In genomic region chr19:57302020-57302465, GRCh38 we compare ENCODE assay signal across 10 cellular contexts. TPM values are rescaled to one million over a fixed set of nuclear protein-coding genes. Genes with fewer than 3 reads are reported as not detected.
DNase-seq lines count a peak whose midpoint lies in the region; ATAC-seq and TF ChIP-seq lines count a peak whose summit lies in the region.
"Had no signal": no experiment of that assay in that cellular context is flagged by ENCODE, and none has a peak within 500 bp of the region (broad histone marks: within the 10 kb centered on the region; RNA-seq: fewer than 3 reads in every experiment).

No MANE protein-coding gene starts in this region.

- peaks cover 20% of the 10 kb centered on the region for H3K4me1 Mint-ChIP-seq in HFFc6 (ENCODE audit: low read depth)
- H3K4me1 Mint-ChIP-seq in naive thymus-derived CD8-positive, alpha-beta T cell, result peaks cover 6 to 12% (median 9%) of the 10 kb centered on the region in 4 donors

- no peaks in the 10 kb centered on the region for H3K9me3 ChIP-seq in adrenal gland (replicated peaks in 1 of 3)

- TF ChIP-seq CTCF in HFFc6 (IDR thresholded peaks at IDR 0.05), result peak; percentile 27; the same call in 1 of the 2 replicates
- no peak for TF ChIP-seq CTCF in adrenal gland (IDR thresholded peaks at IDR 0.05)

- intact Hi-C loops in adrenal gland (cut with DNase I), result no loop called here

- H3K36me3 Mint-ChIP-seq in HFFc6 (ENCODE audit: low read depth), result peaks cover 48% of the 10 kb centered on the region
- peaks cover 37 to 77% (median 75%) of the 10 kb centered on the region in 3 donors for H3K36me3 Mint-ChIP-seq in naive thymus-derived CD8-positive, alpha-beta T cell

- H3K4me1 ChIP-seq in adrenal gland (replicated peaks in 1 of 2), result peaks cover 12 to 13% of the 10 kb centered on the region in 2 donors

- DNase-seq in A172 (ENCODE audit: low spot score) (peak; percentile 96), HFFc6 (peak; percentile 94), adrenal gland (peak; percentile 69 to 94 (median 91)), hepatic stellate cell (ENCODE audit: low spot score) (peak; percentile 81), Ammon's horn (ENCODE audit: low spot score) (no peak), NCI-H1417 (lab: John Stamatoyannopoulos, UW) (no peak)
- DNase-seq in naive thymus-derived CD8-positive, alpha-beta T cell, result no peak
- DNase-seq: activated CD4-positive, alpha-beta T cell treated with anti-CD3 and anti-CD28 coated beads for 1 hour; CD4-positive, alpha-beta T cell had no signal

- POLR2A ChIA-PET in naive thymus-derived CD8-positive, alpha-beta T cell (lab: Charles Lee), result interaction anchor here (1.0 to 1.2 kb wide), 2 partner anchors 18 to 61 kb away, joined by 3 to 4 read pairs; partner anchors contain the start of genes ZNF543 and ZNF805

- peak overlapping the region; percentile 39; the same call in 1 of the 2 replicates for H3K4me3 Mint-ChIP-seq in HFFc6
- H3K4me3 Mint-ChIP-seq in naive thymus-derived CD8-positive, alpha-beta T cell, result no peak overlapping the region
- H3K4me3 Mint-ChIP-seq: CD4-positive, alpha-beta T cell had no signal

- H3K36me3 ChIP-seq in adrenal gland (replicated peaks in 1 of 2), result peaks cover 0 to 10% of the 10 kb centered on the region in 2 donors

- WGBS in adrenal gland, 4 donors, result 20 to 64% (median 51%) methylated on average over 1 of the region's 1 CpG

- H3K9me3 Mint-ChIP-seq in HFFc6, result no peaks in the 10 kb centered on the region
- H3K9me3 Mint-ChIP-seq in naive thymus-derived CD8-positive, alpha-beta T cell, result peaks cover 10 to 82% (median 27%) of the 10 kb centered on the region in 9 donors

- no peak for ATAC-seq in naive thymus-derived CD8-positive, alpha-beta T cell
- no peak for ATAC-seq in HG02973 (IDR thresholded peaks at IDR 0.05; ENCODE audit: unreplicated experiment)

- peak overlapping the region; percentile 91 for H3K27ac Mint-ChIP-seq in HFFc6
- H3K27ac Mint-ChIP-seq in naive thymus-derived CD8-positive, alpha-beta T cell, result no peak overlapping the region
- H3K27ac Mint-ChIP-seq: CD4-positive, alpha-beta T cell had no signal

- H3K27me3 Mint-ChIP-seq in HFFc6 (ENCODE audit: insufficient read depth), result no peaks in the 10 kb centered on the region; the same call in none of the 2 replicates
- H3K27me3 Mint-ChIP-seq in naive thymus-derived CD8-positive, alpha-beta T cell, result no peaks in the 10 kb centered on the region
- H3K27me3 Mint-ChIP-seq: CD4-positive, alpha-beta T cell had no signal

- peak in 1 of 2 donors; percentile 37 for TF ChIP-seq POLR2A in adrenal gland (IDR thresholded peaks at IDR 0.05)

- H3K27me3 ChIP-seq in adrenal gland, result no peaks in the 10 kb centered on the region

- H3K27ac ChIP-seq in adrenal gland, result peak overlapping the region in 4 of 5 donors; percentile 44 to 82 (median 48)

- H3K4me3 ChIP-seq in adrenal gland, result no peak overlapping the region

RNA-seq across cellular contexts. Expression of gene ZNF543, which starts 18.2 kb away (rescaled TPM):
- 15.8 and 16.6 TPM in 2 replicates for total RNA-seq in A172 (2014; rRNA removed; shearing (Covaris generic))
- 1 to 10 TPM; 4.6 to 5.2 (median 4.8) TPM for total RNA-seq in HFFc6 (2021; fragmentation: NEBNext Ultra II Directional; extraction: Animal tissue kit (Norgen Biotek cat#: 25700))
- 10 to 100 TPM in 4 of 8 donors, 1 to 10 TPM in 4; 7.2 to 17.8 (median 9.5) TPM for total RNA-seq in adrenal gland
- polyA plus RNA-seq in adrenal gland, result 1 to 10 TPM; 1.1 to 2.4 (median 1.9) TPM
- 10 to 100 TPM; 13.1 to 13.7 TPM for total RNA-seq in naive thymus-derived CD8-positive, alpha-beta T cell
- polyA plus RNA-seq in naive thymus-derived CD8-positive, alpha-beta T cell, result 1 to 10 TPM in 2 of 3 donors, under 1 TPM in 1; 0.98 to 6.4 (median 2.7) TPM

RNA-seq across cellular contexts. Expression of gene ZNF460, which starts 21.8 kb away (rescaled TPM):
- total RNA-seq in A172 (2014; rRNA removed; shearing (Covaris generic)), result 40.2 and 41.8 TPM in 2 replicates
- 10 to 100 TPM; 17.3 to 39.5 (median 22.2) TPM for total RNA-seq in HFFc6 (2021; fragmentation: NEBNext Ultra II Directional; extraction: Animal tissue kit (Norgen Biotek cat#: 25700))
- total RNA-seq in adrenal gland, result 100 to 1,000 TPM in 1 of 8 donors, 10 to 100 TPM in 7; 36.6 to 107 (median 60.8) TPM
- 1 to 10 TPM in 2 of 3 donors, under 1 TPM in 1; 0.54 to 9.3 (median 1.8) TPM for polyA plus RNA-seq in adrenal gland
- 10 to 100 TPM; 74.4 to 85.3 TPM for total RNA-seq in naive thymus-derived CD8-positive, alpha-beta T cell
- polyA plus RNA-seq in naive thymus-derived CD8-positive, alpha-beta T cell, result 1 to 10 TPM; 5.4 to 9.4 (median 6.0) TPM

RNA-seq across cellular contexts. Expression of gene ZNF304, which starts 49.0 kb away (rescaled TPM):
- 13.0 and 14.0 TPM in 2 replicates for total RNA-seq in A172 (2014; rRNA removed; shearing (Covaris generic))
- total RNA-seq in HFFc6 (2021; fragmentation: NEBNext Ultra II Directional; extraction: Animal tissue kit (Norgen Biotek cat#: 25700)), result 1 to 10 TPM; 7.1 to 8.1 (median 7.7) TPM
- total RNA-seq in adrenal gland, result 10 to 100 TPM in 6 of 8 donors, 1 to 10 TPM in 2; 8.1 to 14.3 (median 12.3) TPM
- polyA plus RNA-seq in adrenal gland, result 1 to 10 TPM; 4.0 to 8.3 (median 5.2) TPM
- 10 to 100 TPM; 17.2 TPM for total RNA-seq in naive thymus-derived CD8-positive, alpha-beta T cell
- 1 to 10 TPM; 1.5 to 3.3 (median 1.7) TPM for polyA plus RNA-seq in naive thymus-derived CD8-positive, alpha-beta T cell

Comparison
In these comparisons a context has a peak if more than half of its experiments do, and no peak if none do; other contexts are left out.
1. DNase-seq: peak in A172 (single experiment), HFFc6 (single experiment), adrenal gland (7 of 7) and hepatic stellate cell (single experiment); none in Ammon's horn (single experiment), naive thymus-derived CD8-positive, alpha-beta T cell (0 of 10) and NCI-H1417 (0 of 3).